In genomic region chr10:95620415-95620814, GRCh38 we compare ENCODE assay signal across 1 cellular context. TPM values are rescaled to one million over a fixed set of nuclear protein-coding genes. Genes with fewer than 3 reads are reported as not detected.
"Had no signal": no experiment of that assay in that cellular context is flagged by ENCODE, and none has a peak within 500 bp of the region (broad histone marks: within the 10 kb centered on the region; RNA-seq: fewer than 3 reads in every experiment).

No MANE protein-coding gene starts in this region.

RNA-seq across cellular contexts. Expression of gene SORBS1, which starts 59.2 kb away (rescaled TPM):
- total RNA-seq: G401 had no signal
